Comparison of ENCODE assay signal across 8 cellular contexts in genomic region chr12:56645201-56645716, GRCh38. TPM values are rescaled to one million over a fixed set of nuclear protein-coding genes. Genes with fewer than 3 reads are reported as not detected.
A peak's percentile ranks its signal among the peaks of the same experiment; 100 is the strongest.
DNase-seq lines count a peak whose midpoint lies in the region; ATAC-seq and TF ChIP-seq lines count a peak whose summit lies in the region.

No MANE protein-coding gene starts in this region.

- peak; percentile 54 for DNase-seq in NCI-H748 (lab: John Stamatoyannopoulos, UW; ENCODE audit: unreplicated experiment)
- DNase-seq in NCI-H748 treated with DMSO at 0.1 percent for 48 hours (lab: John Stamatoyannopoulos, UW) = no peak
- peak in 2 of 5 donors; percentile 47 to 54 for DNase-seq in ovary
- no peak for DNase-seq in sciatic nerve (ENCODE audit: low spot score)
- no peak for DNase-seq in kidney tubule cell (ENCODE audit: low spot score)

- H3K36me3 ChIP-seq in gastroesophageal sphincter (peaks cover 5 to 44% of the 10 kb centered on the region in 2 donors), ovary (no peaks in the 10 kb centered on the region)

- 0% methylated on average over 2 to 25 of the region's 29 CpGs for WGBS in gastroesophageal sphincter (ENCODE audit: low coverage in 1 of 2), 2 donors
- WGBS in ovary, 3 donors = 0 to 1% (median 0%) methylated on average over 29 of the region's 29 CpGs

- no peak for TF ChIP-seq EP300 in gastroesophageal sphincter (IDR thresholded peaks at IDR 0.05)
- no peak for TF ChIP-seq EP300 in ovary (IDR thresholded peaks at IDR 0.05)

- H3K27ac ChIP-seq in gastroesophageal sphincter = peak overlapping the region; percentile 94 to 96 (median 96)
- H3K27ac ChIP-seq in ovary = peak overlapping the region; percentile 19 to 86

- TF ChIP-seq POLR2A in gastroesophageal sphincter (IDR thresholded peaks at IDR 0.05) (no peak), ovary (IDR thresholded peaks at IDR 0.05) (no peak)

- peaks cover 4 to 55% (median 13%) of the 10 kb centered on the region in 3 donors for H3K4me1 ChIP-seq in gastroesophageal sphincter
- H3K4me1 ChIP-seq in ovary (ENCODE audit: insufficient read depth) = peaks cover 4% of the 10 kb centered on the region

- intact Hi-C loops in ovary (cut with DNase I) (loop anchor here in 1 of 4 donors (2.0 kb wide), 1 partner anchor 80 kb away; the partner anchor contains the start of gene NACA), sciatic nerve (cut with DNase I) (no loop called here)

- peak overlapping the region; percentile 92 for H3K4me3 ChIP-seq in WI38 (ENCODE audit: low read depth, low read length)
- peak overlapping the region; percentile 89 to 96 for H3K4me3 ChIP-seq in gastroesophageal sphincter
- H3K4me3 ChIP-seq in ovary = peak overlapping the region; percentile 97

- no peaks in the 10 kb centered on the region for H3K27me3 ChIP-seq in gastroesophageal sphincter
- no peaks in the 10 kb centered on the region for H3K27me3 ChIP-seq in ovary

- ATAC-seq in gastroesophageal sphincter = no peak
- ATAC-seq in sciatic nerve = no peak
- no peak for ATAC-seq in GM21723 (IDR thresholded peaks at IDR 0.05; ENCODE audit: unreplicated experiment)

- TF ChIP-seq CTCF in WI38 (IDR thresholded peaks at IDR 0.05; ENCODE audit: low read depth, low read length) (no peak), gastroesophageal sphincter (IDR thresholded peaks at IDR 0.05) (peak in 2 of 4 experiments; percentile 2 to 7), ovary (IDR thresholded peaks at IDR 0.05) (no peak)

- H3K9me3 ChIP-seq in gastroesophageal sphincter = no peaks in the 10 kb centered on the region
- H3K9me3 ChIP-seq in ovary = no peaks in the 10 kb centered on the region

RNA-seq across cellular contexts. Expression of gene ATP5F1B, which starts 0.5 kb away (rescaled TPM):
- 100 to 1,000 TPM; 315 to 472 (median 432) TPM for total RNA-seq in gastroesophageal sphincter
- total RNA-seq in ovary = 100 to 1,000 TPM; 201 to 334 (median 273) TPM
- polyA plus RNA-seq in ovary = 100 to 1,000 TPM; 237 to 809 TPM
- total RNA-seq in sciatic nerve = 246 TPM

RNA-seq across cellular contexts. Expression of gene BAZ2A, which starts 15.1 kb away (rescaled TPM):
- total RNA-seq in gastroesophageal sphincter (10 to 100 TPM; 32.1 to 73.2 (median 54.6) TPM), ovary (100 to 1,000 TPM in 2 of 7 donors, 10 to 100 TPM in 5; 49.4 to 105 (median 77.5) TPM), sciatic nerve (148 TPM)
- polyA plus RNA-seq in ovary = 10 to 100 TPM; 38.3 to 93.6 TPM

RNA-seq across cellular contexts. Expression of gene PTGES3, which starts 42.8 kb away (rescaled TPM):
- total RNA-seq in gastroesophageal sphincter (100 to 1,000 TPM in 2 of 4 donors, 10 to 100 TPM in 2; 73.5 to 115 (median 104) TPM), ovary (100 to 1,000 TPM; 109 to 328 (median 212) TPM), sciatic nerve (157 TPM)
- polyA plus RNA-seq in ovary = 100 to 1,000 TPM; 215 to 299 TPM
